ENCODE assay signal across 8 cellular contexts in genomic region chr4:74675673-74676279, GRCh38.
DNase-seq lines count a peak whose midpoint lies in the region; ATAC-seq, FAIRE-seq and TF ChIP-seq lines count a peak whose summit lies in the region.

No MANE protein-coding gene starts in this region.

- peak; percentile 38 to 56 for ATAC-seq in naive B cell (ENCODE audit: low read depth in 2 of 2)

- H3K79me2 ChIP-seq in endothelial cell of umbilical vein (ENCODE audit: control insufficient read depth, insufficient read depth, low read length), result no peaks in the 10 kb centered on the region

- peaks cover 14 to 28% (median 23%) of the 10 kb centered on the region in 3 donors for H3K27me3 Mint-ChIP-seq in naive B cell

- no peaks in the 10 kb centered on the region for H3K36me3 ChIP-seq in endothelial cell of umbilical vein (ENCODE audit: control insufficient read depth in 2 of 2, extremely low read depth in 1 of 2, insufficient read depth in 2 of 2, low read length in 2 of 2)

- BruUV-seq in endothelial cell of umbilical vein (replicated peaks; lab: Mats Ljungman, UMichigan), result no TSS peak

- POLR2A ChIA-PET in endothelial cell of umbilical vein (lab: Charles Lee), result no interaction called here

- intact Hi-C loops in endothelial cell of umbilical vein (cut with micrococcal nuclease), result loop anchor here (1.0 kb wide), 6 partner anchors 139 to 447 kb away; no protein-coding TSS in a partner anchor

- TF ChIP-seq POLR2A in endothelial cell of umbilical vein (IDR thresholded peaks at IDR 0.05; ENCODE audit: low read depth, low read length), result no peak

- DNase-seq in DMS153 treated with DMSO at 0.1 percent for 48 hours (lab: John Stamatoyannopoulos, UW; ENCODE audit: unreplicated experiment) (peak; percentile 30), GM19238 (ENCODE audit: insufficient read length, low spot score) (peak; percentile 4), HS-27A (ENCODE audit: low read depth) (peak; percentile 27), RPMI7951 (ENCODE audit: low read depth) (peak; percentile 69), endothelial cell of umbilical vein (ENCODE audit: low read depth, low spot score) (peak; percentile 70), naive B cell (peak; percentile 19), mesenteric fat pad (ENCODE audit: low spot score) (no peak)
- no peak for DNase-seq in stimulated activated CD8-positive, alpha-beta memory T cell treated with anti-CD3 and anti-CD28 coated beads, Interleukin-4, amount 100 ng/mL, for 48 hours

- peak; percentile 66 to 76 for TF ChIP-seq CTCF in endothelial cell of umbilical vein (IDR thresholded peaks at IDR 0.05; ENCODE audit: extremely low read depth in 1 of 2, insufficient read depth in 1 of 2, low read depth in 1 of 2, low read length in 2 of 2)

- H3K4me1 Mint-ChIP-seq in naive B cell, result peaks cover 0 to 4% (median 0%) of the 10 kb centered on the region in 3 donors

- no peak overlapping the region for H3K27ac ChIP-seq in endothelial cell of umbilical vein (ENCODE audit: insufficient read depth, low read depth, low read length)

- H3K9me3 Mint-ChIP-seq in naive B cell, result peaks cover 0 to 6% (median 0%) of the 10 kb centered on the region in 7 donors

- no peaks in the 10 kb centered on the region for H3K27me3 ChIP-seq in endothelial cell of umbilical vein (ENCODE audit: control insufficient read depth in 2 of 2, insufficient read depth in 2 of 2, low read length in 2 of 2)

- H4K20me1 ChIP-seq in endothelial cell of umbilical vein (replicated peaks; ENCODE audit: control insufficient read depth, extremely low read depth, insufficient read depth, low read length), result no peaks in the 10 kb centered on the region

- H3K4me3 Mint-ChIP-seq in naive B cell, result no peak overlapping the region

- peak; percentile 88 for FAIRE-seq in endothelial cell of umbilical vein (lab: Jason Lieb, UNC)

- H2AFZ ChIP-seq in endothelial cell of umbilical vein (ENCODE audit: low read depth, low read length), result no peak overlapping the region

- H3K9ac ChIP-seq in endothelial cell of umbilical vein (replicated peaks; ENCODE audit: extremely low read depth, insufficient read depth, low read length), result no peak overlapping the region

- H3K9me1 ChIP-seq in endothelial cell of umbilical vein (replicated peaks; ENCODE audit: control insufficient read depth, extremely low read depth, insufficient read depth, low read length), result no peaks in the 10 kb centered on the region

- no peak overlapping the region for H3K27ac Mint-ChIP-seq in naive B cell

- no peak overlapping the region for H3K4me2 ChIP-seq in endothelial cell of umbilical vein (ENCODE audit: insufficient read depth, low read length)

- H3K36me3 Mint-ChIP-seq in naive B cell, result no peaks in the 10 kb centered on the region

- peaks cover 9% of the 10 kb centered on the region for H3K4me1 ChIP-seq in endothelial cell of umbilical vein (ENCODE audit: control insufficient read depth, extremely low read depth, insufficient read depth, low read length)

- CTCF ChIA-PET in endothelial cell of umbilical vein (lab: Charles Lee), result interaction anchor here (0.6 to 9.6 kb wide), 55 partner anchors 8 to 1082 kb away, joined by 3 to 378 read pairs (median 4); partner anchors contain the start of genes AREG, BTC and EREG

- dilution Hi-C loops in endothelial cell of umbilical vein (cut with MboI; ENCODE audit: extremely low pct_ligation_motif_present, low sequenced_read_pairs), result no loop called here

- H3K4me3 ChIP-seq in endothelial cell of umbilical vein (replicated peaks in 1 of 3; ENCODE audit: insufficient read depth in 1 of 3, low read depth in 1 of 3, low read length in 3 of 3), result no peak overlapping the region

- H3K9me3 ChIP-seq in endothelial cell of umbilical vein (replicated peaks; ENCODE audit: control insufficient read depth, insufficient read depth, low read length), result no peaks in the 10 kb centered on the region

TF ChIP-seq in endothelial cell of umbilical vein, 7 proteins besides CTCF, POLR2A, EP300 and RAD21:
- TF ChIP-seq EZH2 (IDR thresholded peaks at IDR 0.05; ENCODE audit: borderline replicate concordance, low read depth, low read length, severe bottlenecking) (no peak), GATA2 (IDR thresholded peaks at IDR 0.05; ENCODE audit: insufficient read depth, insufficient read length, low read depth, low read length) (no peak), MYC (IDR thresholded peaks at IDR 0.05; ENCODE audit: low read depth, low read length) (no peak), MAX (IDR thresholded peaks at IDR 0.05; ENCODE audit: insufficient read depth, insufficient read length) (no peak), JUN (IDR thresholded peaks at IDR 0.05; ENCODE audit: borderline replicate concordance, insufficient read depth, insufficient read length, low read depth) (no peak)
TF ChIP-seq in endothelial cell of umbilical vein: peak in this region for 0.

Comparison
In these comparisons a context has a peak if more than half of its experiments do, and no peak if none do; other contexts are left out.
1. DNase-seq: peak in DMS153 treated with DMSO at 0.1 percent for 48 hours (single experiment), GM19238 (single experiment), HS-27A (single experiment), RPMI7951 (single experiment), endothelial cell of umbilical vein (single experiment) and naive B cell (single experiment); none in stimulated activated CD8-positive, alpha-beta memory T cell treated with anti-CD3 and anti-CD28 coated beads, Interleukin-4, amount 100 ng/mL, for 48 hours (single experiment) and mesenteric fat pad (single experiment).